10 cellular contexts compared by ENCODE assay signal in the genomic region with DNA sequence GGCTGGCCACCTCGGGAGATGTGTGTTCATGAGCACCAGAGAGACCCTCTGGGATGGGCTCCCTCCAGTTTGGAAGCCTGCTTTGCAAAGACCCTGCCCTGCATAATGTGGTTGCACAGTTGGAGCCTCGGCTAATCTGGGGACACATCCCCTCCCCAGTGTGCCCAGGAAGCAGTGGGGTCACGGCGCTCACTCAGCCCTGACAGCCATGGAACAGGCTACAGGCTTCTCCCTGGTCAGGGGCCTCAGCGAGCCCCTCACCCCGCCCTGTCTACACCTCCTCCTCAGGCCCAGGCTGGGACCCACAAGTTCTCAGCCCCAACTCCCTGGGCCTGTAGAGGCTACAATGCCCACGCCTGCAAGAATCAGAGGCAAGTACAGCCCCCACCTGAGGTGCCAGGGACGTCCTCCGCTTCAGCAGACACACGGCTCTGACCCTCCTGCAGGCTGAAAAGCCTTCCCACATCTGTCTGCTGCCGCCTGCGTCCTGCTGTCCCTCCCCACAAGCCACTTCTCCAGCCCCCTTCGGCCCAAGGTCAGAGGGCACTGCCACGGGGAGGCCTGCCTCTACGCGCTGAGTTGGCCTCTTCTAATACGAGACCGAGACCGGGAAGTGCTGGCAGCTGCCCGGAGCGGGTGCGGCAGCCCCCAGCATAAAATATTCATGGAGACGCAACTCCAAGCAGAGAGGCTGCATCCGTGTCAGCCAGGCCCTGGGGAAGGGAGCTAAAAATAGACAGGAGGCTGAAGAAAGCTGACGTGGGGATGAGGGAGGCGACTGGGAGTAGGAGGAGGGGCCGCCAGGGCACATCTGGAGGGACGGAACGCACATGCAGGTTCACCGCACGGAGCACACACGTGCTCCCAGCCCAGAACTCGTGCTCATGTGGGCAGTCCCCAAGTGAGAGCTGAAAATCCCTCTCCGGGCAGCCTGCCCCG. TPM values are rescaled to one million over a fixed set of nuclear protein-coding genes. Genes with fewer than 3 reads are reported as not detected.
DNase-seq lines count a peak whose midpoint lies in the region; ATAC-seq and TF ChIP-seq lines count a peak whose summit lies in the region.
"Had no signal": no experiment of that assay in that cellular context is flagged by ENCODE, and none has a peak within 500 bp of the region (broad histone marks: within the 10 kb centered on the region; RNA-seq: fewer than 3 reads in every experiment).

No MANE protein-coding gene starts in this region.

- peak; percentile 84 for DNase-seq in ELF-1 (ENCODE audit: low read depth, low spot score)
- DNase-seq in left ventricle myocardium inferior, result peak; percentile 72
- DNase-seq in retinal pigment epithelial cell (ENCODE audit: low read depth), result peak; percentile 65
- no peak for DNase-seq in activated CD4-positive, alpha-beta T cell treated with anti-CD3 and anti-CD28 coated beads, Interleukin-2, amount 50 U/mL, for 48 hours
- no peak for DNase-seq in DMS53 treated with DMSO at 0.1 percent for 48 hours (lab: John Stamatoyannopoulos, UW; ENCODE audit: unreplicated experiment)
- no peak for DNase-seq in activated T-helper 2 cell treated with anti-CD3 and anti-CD28 coated beads, Interferon-gamma antibody, Interleukin-2, Interleukin-4, amounts not matched to agents 10 μg/mL and 5 μg/mL and 100 μg/mL, durations not matched to agents 14 hours and 24 hours and 36 hours (ENCODE audit: low spot score)
- DNase-seq: stimulated activated naive CD4-positive, alpha-beta T cell treated with Interleukin-2 at 50 U/mL for 16 hours had no signal

- H3K9me3 ChIP-seq in left ventricle myocardium inferior (replicated peaks), result no peaks in the 10 kb centered on the region

- H3K36me3 Mint-ChIP-seq in activated T-helper 2 cell treated with anti-CD3 and anti-CD28 coated beads, Interferon-gamma antibody, Interleukin-2, Interleukin-4, amounts not matched to agents 10 μg/mL and 5 μg/mL and 100 μg/mL, durations not matched to agents 14 hours and 24 hours and 36 hours (ENCODE audit: low read depth), result no peaks in the 10 kb centered on the region

- no peak for ATAC-seq in GM18873 (IDR thresholded peaks at IDR 0.05; ENCODE audit: low FRiP score, unreplicated experiment)

- H3K4me1 ChIP-seq in left ventricle myocardium inferior, result peaks cover 20% of the 10 kb centered on the region

- no peaks in the 10 kb centered on the region for H3K4me1 Mint-ChIP-seq in activated T-helper 2 cell treated with anti-CD3 and anti-CD28 coated beads, Interferon-gamma antibody, Interleukin-2, Interleukin-4, amounts not matched to agents 10 μg/mL and 5 μg/mL and 100 μg/mL, durations not matched to agents 14 hours and 24 hours and 36 hours (ENCODE audit: low read depth)

- H3K27me3 ChIP-seq in left ventricle myocardium inferior (ENCODE audit: low read depth), result no peaks in the 10 kb centered on the region

- H3K4me3 ChIP-seq in left ventricle myocardium inferior, result peak overlapping the region; percentile 61
- no peak overlapping the region for H3K4me3 ChIP-seq in retinal pigment epithelial cell (ENCODE audit: low read length)

- H3K9me3 Mint-ChIP-seq in activated T-helper 2 cell treated with anti-CD3 and anti-CD28 coated beads, Interferon-gamma antibody, Interleukin-2, Interleukin-4, amounts not matched to agents 10 μg/mL and 5 μg/mL and 100 μg/mL, durations not matched to agents 14 hours and 24 hours and 36 hours, result no peaks in the 10 kb centered on the region
- H3K9me3 Mint-ChIP-seq: activated T-helper 1 cell treated with anti-CD3 and anti-CD28 coated beads, Interleukin-12 subunit alpha, Interleukin-12 subunit beta, Interleukin-2, Interleukin-4 antibody, amounts not matched to agents 30 ng/mL and 10 ng/mL and 1 ng/mL, durations not matched to agents 14 hours and 24 hours and 36 hours had no signal

- no peaks in the 10 kb centered on the region for H3K27me3 Mint-ChIP-seq in activated T-helper 2 cell treated with anti-CD3 and anti-CD28 coated beads, Interferon-gamma antibody, Interleukin-2, Interleukin-4, amounts not matched to agents 10 μg/mL and 5 μg/mL and 100 μg/mL, durations not matched to agents 14 hours and 24 hours and 36 hours (ENCODE audit: low read depth)

- H3K4me3 Mint-ChIP-seq in activated T-helper 2 cell treated with anti-CD3 and anti-CD28 coated beads, Interferon-gamma antibody, Interleukin-2, Interleukin-4, amounts not matched to agents 10 μg/mL and 5 μg/mL and 100 μg/mL, durations not matched to agents 14 hours and 24 hours and 36 hours (ENCODE audit: low read depth), result no peak overlapping the region
- H3K4me3 Mint-ChIP-seq: activated T-helper 1 cell treated with anti-CD3 and anti-CD28 coated beads, Interleukin-12 subunit alpha, Interleukin-12 subunit beta, Interleukin-2, Interleukin-4 antibody, amounts not matched to agents 30 ng/mL and 10 ng/mL and 1 ng/mL, durations not matched to agents 14 hours and 24 hours and 36 hours had no signal

- TF ChIP-seq CTCF in left ventricle myocardium inferior (IDR thresholded peaks at IDR 0.05; ENCODE audit: borderline replicate concordance) (no peak), retinal pigment epithelial cell (conservative IDR thresholded peaks at IDR 0.05; ENCODE audit: low read depth, low read length) (no peak)

- H3K27ac ChIP-seq in angular gyrus (ENCODE audit: low read depth, low read length), result peak overlapping the region; percentile 42
- H3K27ac ChIP-seq in left ventricle myocardium inferior (replicated peaks), result peak overlapping the region; percentile 90

- no peaks in the 10 kb centered on the region for H3K36me3 ChIP-seq in left ventricle myocardium inferior

- intact Hi-C loops in left ventricle myocardium inferior (cut with micrococcal nuclease), result no loop called here
- intact Hi-C loops in activated T-helper 2 cell treated with anti-CD3 and anti-CD28 coated beads, Interferon-gamma antibody, Interleukin-2, Interleukin-4, amounts not matched to agents 10 μg/mL and 5 μg/mL and 100 μg/mL, durations not matched to agents 14 hours and 24 hours and 36 hours (cut with micrococcal nuclease), result no loop called here

- H3K27ac Mint-ChIP-seq in activated T-helper 2 cell treated with anti-CD3 and anti-CD28 coated beads, Interferon-gamma antibody, Interleukin-2, Interleukin-4, amounts not matched to agents 10 μg/mL and 5 μg/mL and 100 μg/mL, durations not matched to agents 14 hours and 24 hours and 36 hours, result no peak overlapping the region
- H3K27ac Mint-ChIP-seq: activated T-helper 1 cell treated with anti-CD3 and anti-CD28 coated beads, Interleukin-12 subunit alpha, Interleukin-12 subunit beta, Interleukin-2, Interleukin-4 antibody, amounts not matched to agents 30 ng/mL and 10 ng/mL and 1 ng/mL, durations not matched to agents 14 hours and 24 hours and 36 hours had no signal

RNA-seq across cellular contexts. Expression of a gene that starts 15.2 kb away (rescaled TPM):
- total RNA-seq in left ventricle myocardium inferior, result 4.8 TPM
- total RNA-seq in activated T-helper 2 cell treated with anti-CD3 and anti-CD28 coated beads, Interferon-gamma antibody, Interleukin-2, Interleukin-4, amounts not matched to agents 10 μg/mL and 5 μg/mL and 100 μg/mL, durations not matched to agents 14 hours and 24 hours and 36 hours, result 1.5 TPM in 2 replicates

RNA-seq across cellular contexts. Expression of a gene that starts 32.1 kb away (rescaled TPM):
- total RNA-seq in left ventricle myocardium inferior, result not detected
- total RNA-seq in activated T-helper 2 cell treated with anti-CD3 and anti-CD28 coated beads, Interferon-gamma antibody, Interleukin-2, Interleukin-4, amounts not matched to agents 10 μg/mL and 5 μg/mL and 100 μg/mL, durations not matched to agents 14 hours and 24 hours and 36 hours, result not detected in 2 replicates
- total RNA-seq: activated T-helper 1 cell treated with anti-CD3 and anti-CD28 coated beads, Interleukin-12 subunit alpha, Interleukin-12 subunit beta, Interleukin-2, Interleukin-4 antibody, amounts not matched to agents 30 ng/mL and 10 ng/mL and 1 ng/mL, durations not matched to agents 14 hours and 24 hours and 36 hours had no signal

RNA-seq across cellular contexts. Expression of a gene that starts 40.3 kb away (rescaled TPM):
- total RNA-seq in left ventricle myocardium inferior, result 70.3 TPM
- total RNA-seq in activated T-helper 2 cell treated with anti-CD3 and anti-CD28 coated beads, Interferon-gamma antibody, Interleukin-2, Interleukin-4, amounts not matched to agents 10 μg/mL and 5 μg/mL and 100 μg/mL, durations not matched to agents 14 hours and 24 hours and 36 hours, result 60.0 and 62.3 TPM in 2 replicates

Comparison
In these comparisons a context has a peak if more than half of its experiments do, and no peak if none do; other contexts are left out.
1. DNase-seq: peak in ELF-1 (single experiment), left ventricle myocardium inferior (single experiment) and retinal pigment epithelial cell (single experiment); none in activated CD4-positive, alpha-beta T cell treated with anti-CD3 and anti-CD28 coated beads, Interleukin-2, amount 50 U/mL, for 48 hours (0 of 2), DMS53 treated with DMSO at 0.1 percent for 48 hours (single experiment) and activated T-helper 2 cell treated with anti-CD3 and anti-CD28 coated beads, Interferon-gamma antibody, Interleukin-2, Interleukin-4, amounts not matched to agents 10 μg/mL and 5 μg/mL and 100 μg/mL, durations not matched to agents 14 hours and 24 hours and 36 hours (single experiment).